In the genomic region with DNA sequence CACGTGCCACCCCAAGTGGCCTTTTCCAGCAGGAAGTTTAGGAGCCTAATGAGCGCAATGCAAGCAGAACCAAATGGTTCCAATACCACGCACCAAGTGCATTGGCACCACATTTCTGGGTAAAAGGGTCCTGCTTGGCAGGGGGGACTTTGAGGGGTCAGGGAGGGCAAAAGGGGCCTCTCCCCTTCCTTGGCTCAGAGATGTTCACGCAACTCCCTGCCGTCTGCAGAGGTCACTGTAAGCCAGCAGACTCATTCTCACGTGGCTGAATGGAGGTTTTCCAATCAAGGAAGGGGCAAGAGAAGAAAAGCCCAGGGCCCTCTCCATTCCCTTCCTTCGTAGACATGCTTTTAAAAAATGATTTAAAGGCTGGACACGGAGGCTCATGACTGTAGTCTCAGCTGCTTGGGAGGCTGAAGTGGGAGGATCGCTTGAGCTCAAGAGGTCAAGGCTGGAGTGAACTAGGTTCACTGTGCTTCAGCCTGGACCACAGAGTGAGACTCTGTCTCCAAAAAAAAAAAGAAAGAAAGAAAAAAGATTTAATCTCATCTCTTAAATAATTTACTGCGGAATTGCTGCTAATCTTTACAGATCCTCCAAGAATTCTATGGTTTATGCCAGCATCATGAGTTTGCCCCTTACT, we compare ENCODE assay signal across 8 cellular contexts.
A peak's percentile ranks its signal among the peaks of the same experiment; 100 is the strongest.
DNase-seq lines count a peak whose midpoint lies in the region; ATAC-seq and TF ChIP-seq lines count a peak whose summit lies in the region.

No MANE protein-coding gene starts in this region.

- in situ Hi-C loops in astrocyte of the cerebellum (cut with HindIII; ENCODE audit: low sequenced_read_pairs) = no loop called here

- no peak overlapping the region for H3K27ac Mint-ChIP-seq in neural crest cell (ENCODE audit: unreplicated experiment)

- peaks cover 3% of the 10 kb centered on the region for H3K4me1 Mint-ChIP-seq in neural crest cell

- DNase-seq in NCI-H748 (lab: John Stamatoyannopoulos, UW; ENCODE audit: unreplicated experiment) (peak; percentile 6), NCI-H748 treated with DMSO at 0.1 percent for 48 hours (lab: John Stamatoyannopoulos, UW) (no peak), NAMALWA (ENCODE audit: low spot score) (peak; percentile 24), astrocyte of the cerebellum (ENCODE audit: low read depth) (no peak), neural crest cell (ENCODE audit: low read depth, low spot score) (no peak), NCI-H2081 (lab: John Stamatoyannopoulos, UW) (no peak), NCI-H446 (lab: John Stamatoyannopoulos, UW) (no peak)

- H3K4me3 Mint-ChIP-seq in neural crest cell = peak overlapping the region; percentile 76

- no peaks in the 10 kb centered on the region for H3K36me3 Mint-ChIP-seq in neural crest cell (ENCODE audit: low read depth)

- no peak overlapping the region for H3K4me3 ChIP-seq in astrocyte of the cerebellum (ENCODE audit: low read depth, low read length)

- TF ChIP-seq CTCF in astrocyte of the cerebellum (IDR thresholded peaks at IDR 0.05; ENCODE audit: low read depth, low read length, missing control alignments) = peak; percentile 30
- peak; percentile 41 for TF ChIP-seq CTCF in neural crest cell (conservative IDR thresholded peaks at IDR 0.05)

- no peak for ATAC-seq in GM18909 (IDR thresholded peaks at IDR 0.05; ENCODE audit: poor library complexity, unreplicated experiment)

- H3K27me3 Mint-ChIP-seq in neural crest cell (ENCODE audit: low read depth) = peaks cover 20% of the 10 kb centered on the region

- no peaks in the 10 kb centered on the region for H3K9me3 Mint-ChIP-seq in neural crest cell

Comparison
In these comparisons a context has a peak if more than half of its experiments do, and no peak if none do; other contexts are left out.
1. DNase-seq: peak in NCI-H748 (single experiment) and NAMALWA (single experiment); none in NCI-H748 treated with DMSO at 0.1 percent for 48 hours (single experiment), astrocyte of the cerebellum (single experiment), neural crest cell (single experiment), NCI-H2081 (0 of 2) and NCI-H446 (0 of 2).